1 cellular context compared by ENCODE assay signal in genomic region chr19:40571831-40572495, GRCh38.
TF ChIP-seq lines count a peak whose summit lies in the region.

No MANE protein-coding gene starts in this region.

TF ChIP-seq in IMR-90, 13 proteins besides CTCF, POLR2A, EP300 and RAD21 (continued from another document):
- no peak for TF ChIP-seq ELK1 (IDR thresholded peaks at IDR 0.05; ENCODE audit: borderline replicate concordance, low read depth, low read length)
- TF ChIP-seq MAFK (IDR thresholded peaks at IDR 0.05; ENCODE audit: low read depth, low read length): no peak
- TF ChIP-seq RCOR1 (IDR thresholded peaks at IDR 0.05; ENCODE audit: insufficient replicate concordance, low read length): no peak
- TF ChIP-seq USF2 (IDR thresholded peaks at IDR 0.05; ENCODE audit: low read depth, low read length): no peak
- TF ChIP-seq MAZ (IDR thresholded peaks at IDR 0.05; ENCODE audit: borderline replicate concordance, low read depth, low read length): no peak
- TF ChIP-seq SMC3 (IDR thresholded peaks at IDR 0.05; ENCODE audit: low read depth, low read length): no peak
- TF ChIP-seq BHLHE40 (IDR thresholded peaks at IDR 0.05; ENCODE audit: low read depth, low read length): no peak
- TF ChIP-seq CHD1 (IDR thresholded peaks at IDR 0.05; ENCODE audit: low read depth, low read length): no peak
- no peak for TF ChIP-seq FOS (IDR thresholded peaks at IDR 0.05; ENCODE audit: low read depth, low read length)
- TF ChIP-seq NFE2L2 (IDR thresholded peaks at IDR 0.05; ENCODE audit: low read depth, low read length): no peak
- no peak for TF ChIP-seq CEBPB (IDR thresholded peaks at IDR 0.05; ENCODE audit: low read depth, low read length)
